ENCODE assay signal across 9 cellular contexts in genomic region chrX:49884290-49884862, GRCh38. TPM values are rescaled to one million over a fixed set of nuclear protein-coding genes. Genes with fewer than 3 reads are reported as not detected.
DNase-seq lines count a peak whose midpoint lies in the region; ATAC-seq and TF ChIP-seq lines count a peak whose summit lies in the region.
"Had no signal": no experiment of that assay in that cellular context is flagged by ENCODE, and none has a peak within 500 bp of the region (broad histone marks: within the 10 kb centered on the region; RNA-seq: fewer than 3 reads in every experiment).

No MANE protein-coding gene starts in this region.

- peaks cover 5% of the 10 kb centered on the region for H3K27me3 ChIP-seq in adrenal gland

- in situ Hi-C loops in Caki2 (cut with HindIII; ENCODE audit: low pct_unique_long_range_greater_than_20kb, low sequenced_read_pairs), result no loop called here

- no peak for TF ChIP-seq POLR2A in adrenal gland (IDR thresholded peaks at IDR 0.05)

- H3K4me1 ChIP-seq in adrenal gland (replicated peaks in 1 of 2), result no peaks in the 10 kb centered on the region

- no peak overlapping the region for H3K4me3 ChIP-seq in adrenal gland

- intact Hi-C loops in adrenal gland (cut with DNase I), result no loop called here

- no peak overlapping the region for H3K27ac ChIP-seq in adrenal gland

- DNase-seq in Caki2 (ENCODE audit: low read depth), result peak; percentile 38
- peak; percentile 68 for DNase-seq in NAMALWA (ENCODE audit: low spot score)
- DNase-seq in T follicular helper cell (ENCODE audit: low read depth), result peak; percentile 40
- DNase-seq in adrenal gland, result peak; percentile 46 to 76 (median 69)
- DNase-seq in hypothalamus (lab: John Stamatoyannopoulos, UW), result peak in 31 of 51 donors; percentile 0 to 53 (median 12)
- peak in 3 of 4 experiments; percentile 25 to 33 (median 33) for DNase-seq in stimulated activated CD4-positive, alpha-beta T cell treated with anti-CD3 and anti-CD28 coated beads, Interleukin-1b, Interleukin-23, amount 100 ng/mL, for 24 hours (ENCODE audit: low read depth in 4 of 4, low spot score in 1 of 4)

- ATAC-seq in GM21529 (IDR thresholded peaks at IDR 0.05; ENCODE audit: unreplicated experiment), result peak; percentile 57
- no peak for ATAC-seq in GM19023 (IDR thresholded peaks at IDR 0.05; ENCODE audit: unreplicated experiment)

- no peaks in the 10 kb centered on the region for H3K9me3 ChIP-seq in adrenal gland (replicated peaks in 1 of 3)

- H3K36me3 ChIP-seq in adrenal gland (replicated peaks in 1 of 2), result no peaks in the 10 kb centered on the region

- WGBS in adrenal gland, 4 donors, result 35 to 58% (median 46%) methylated on average over 3 to 7 of the region's 7 CpGs

- TF ChIP-seq CTCF in adrenal gland (IDR thresholded peaks at IDR 0.05), result peak; percentile 33 to 69 (median 58)

RNA-seq across cellular contexts. Expression of gene USP27X, which starts 5.1 kb away (rescaled TPM):
- 1.0 TPM in 1 of 2 replicates, not detected in the other for total RNA-seq in Caki2 (2014; rRNA removed; shearing (Covaris generic); ENCODE audit: low replicate concordance)
- 1 to 10 TPM; 1.9 to 4.2 (median 3.5) TPM for total RNA-seq in adrenal gland
- polyA plus RNA-seq in adrenal gland, result 1 to 10 TPM; 1.6 to 6.0 (median 2.2) TPM

RNA-seq across cellular contexts. Expression of gene CLCN5, which starts 38.0 kb away (rescaled TPM):
- total RNA-seq in Caki2 (2014; rRNA removed; shearing (Covaris generic); ENCODE audit: low replicate concordance), result 0.34 and 3.9 TPM in 2 replicates
- 10 to 100 TPM in 3 of 8 donors, 1 to 10 TPM in 5; 3.3 to 17.3 (median 9.6) TPM for total RNA-seq in adrenal gland
- polyA plus RNA-seq in adrenal gland, result 1 to 10 TPM; 4.0 to 6.1 (median 5.8) TPM

RNA-seq across cellular contexts. Expression of gene PAGE4, which starts 55.3 kb away (rescaled TPM):
- not detected in 2 replicates for total RNA-seq in Caki2 (2014; rRNA removed; shearing (Covaris generic); ENCODE audit: low replicate concordance)
- 1 to 10 TPM in 2 of 8 donors, under 1 TPM in 1, not detected in 5; 0.83 to 3.9 (median 1.3) TPM for total RNA-seq in adrenal gland
- 1 to 10 TPM; 2.6 to 9.7 (median 5.4) TPM for polyA plus RNA-seq in adrenal gland
- total RNA-seq: T-helper 2 cell treated with Interferon-gamma antibody and Interleukin-4, amounts not matched to agents 100 ng/mL and 5 ng/mL, for 36 hours had no signal

Comparison
In these comparisons a context has a peak if more than half of its experiments do, and no peak if none do; other contexts are left out.
1. DNase-seq: peak in every context shown above with its lines; median percentile 69 in adrenal gland; 68 in NAMALWA; 40 in T follicular helper cell; 38 in Caki2; 33 in stimulated activated CD4-positive, alpha-beta T cell treated with anti-CD3 and anti-CD28 coated beads, Interleukin-1b, Interleukin-23, amount 100 ng/mL, for 24 hours; 12 in hypothalamus.